In the genomic region with DNA sequence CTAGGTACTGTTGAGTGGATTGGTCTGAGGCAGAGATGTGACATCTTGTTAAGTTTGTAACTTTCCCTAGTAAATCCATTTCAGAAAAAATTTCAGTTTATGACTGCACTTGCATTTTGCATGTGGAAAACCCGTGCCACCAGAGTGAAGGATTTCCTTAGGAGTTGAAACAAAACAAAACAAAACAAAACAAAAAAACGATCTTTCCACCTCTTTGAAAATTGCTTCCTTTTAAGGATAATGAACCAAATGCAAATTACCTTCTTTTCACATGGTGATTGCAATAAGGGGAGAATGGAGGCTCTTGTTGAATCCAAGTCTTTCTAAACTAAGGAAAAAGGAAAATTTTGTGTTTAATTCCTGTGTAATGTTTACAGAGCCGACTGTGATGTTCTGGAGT, we compare ENCODE assay signal across 34 cellular contexts. TPM values are rescaled to one million over a fixed set of nuclear protein-coding genes. Genes with fewer than 3 reads are reported as not detected.
DNase-seq lines count a peak whose midpoint lies in the region; ATAC-seq, FAIRE-seq and TF ChIP-seq lines count a peak whose summit lies in the region.
"Had no signal": no experiment of that assay in that cellular context is flagged by ENCODE, and none has a peak within 500 bp of the region (broad histone marks: within the 10 kb centered on the region; RNA-seq: fewer than 3 reads in every experiment).

No MANE protein-coding gene starts in this region.

- no peak overlapping the region for H2BK12ac ChIP-seq in H9 (ENCODE audit: insufficient read length, low read depth, low read length)
- no peak overlapping the region for H2BK12ac ChIP-seq in H1 (ENCODE audit: low read depth, low read length)

- H3K4me2 ChIP-seq in H9 (ENCODE audit: insufficient read depth, insufficient read length, low read length) (peak overlapping the region; percentile 54), H1 (ENCODE audit: insufficient read depth in 1 of 2, low read depth in 2 of 2, low read length in 2 of 2) (peak overlapping the region; percentile 36 to 62), keratinocyte (ENCODE audit: control insufficient read depth, extremely low read depth, insufficient read depth, low read depth, low read length) (peak overlapping the region; percentile 96)

- H3K23me2 ChIP-seq in H9 (ENCODE audit: insufficient read length, low read depth, low read length, poor library complexity, severe bottlenecking) (peaks cover 3% of the 10 kb centered on the region), H1 (ENCODE audit: low read depth, low read length) (no peaks in the 10 kb centered on the region)

- H4K20me1 ChIP-seq in H9 (ENCODE audit: control insufficient read depth, insufficient read depth, insufficient read length) (peaks cover 2% of the 10 kb centered on the region), H1 (replicated peaks in 1 of 2; ENCODE audit: control insufficient read depth in 1 of 2, insufficient read depth in 2 of 2, low read length in 2 of 2) (peaks cover 0 to 4% of the 10 kb centered on the region in 2 experiments), keratinocyte (ENCODE audit: control insufficient read depth, extremely low read depth, insufficient read depth, low read length) (no peaks in the 10 kb centered on the region)

- no peaks in the 10 kb centered on the region for H3K9me1 ChIP-seq in keratinocyte (ENCODE audit: control insufficient read depth, extremely low read depth, insufficient read depth, low read length)

- H4K8ac ChIP-seq in H9 (replicated peaks; ENCODE audit: insufficient read length, low read depth, low read length) (no peak overlapping the region), H1 (ENCODE audit: extremely low read depth, insufficient read depth, low read length) (no peak overlapping the region)

- peak overlapping the region; percentile 99 for H3T11ph ChIP-seq in H9 (ENCODE audit: low read length)

- H3K9me3 Mint-ChIP-seq in H9, result no peaks in the 10 kb centered on the region
- no peaks in the 10 kb centered on the region for H3K9me3 Mint-ChIP-seq in activated T-helper 2 cell treated with anti-CD3 and anti-CD28 coated beads, Interferon-gamma antibody, Interleukin-2, Interleukin-4, amounts not matched to agents 10 μg/mL and 5 μg/mL and 100 μg/mL, durations not matched to agents 14 hours and 24 hours and 36 hours
- H3K9me3 Mint-ChIP-seq: activated B cell treated with CpG ODN at 0.5 μM for 24 hours; CD4-positive, alpha-beta T cell; T-cell had no signal

- peak overlapping the region; percentile 34 to 68 for H3K4me3 Mint-ChIP-seq in H9
- H3K4me3 Mint-ChIP-seq in activated T-helper 2 cell treated with anti-CD3 and anti-CD28 coated beads, Interferon-gamma antibody, Interleukin-2, Interleukin-4, amounts not matched to agents 10 μg/mL and 5 μg/mL and 100 μg/mL, durations not matched to agents 14 hours and 24 hours and 36 hours (ENCODE audit: low read depth), result no peak overlapping the region
- H3K4me3 Mint-ChIP-seq: activated B cell treated with CpG ODN at 0.5 μM for 24 hours; activated naive CD8-positive, alpha-beta T cell treated with anti-CD3 and anti-CD28 coated beads for 36 hours; CD4-positive, alpha-beta T cell; mesothelial cell of epicardium; naive B cell; T-cell had no signal

- TF ChIP-seq RAD21 in H1 (IDR thresholded peaks at IDR 0.05 in 1 of 2, conservative IDR thresholded peaks at IDR 0.05 in 1 of 2; ENCODE audit: low read depth in 2 of 2, low read length in 2 of 2), result no peak

- no peak overlapping the region for H2BK15ac ChIP-seq in H9 (ENCODE audit: low read depth, low read length)
- no peak overlapping the region for H2BK15ac ChIP-seq in H1 (ENCODE audit: low read length)

- POLR2A ChIA-PET in H1 (lab: Charles Lee; ENCODE audit: partially characterized antibody), result interaction anchor here (0.8 to 3.0 kb wide), 9 partner anchors 9 to 44 kb away, joined by 3 to 9 read pairs (median 4); a partner anchor contains a TSS

- no peaks in the 10 kb centered on the region for H3K27me3 ChIP-seq in H9 (ENCODE audit: insufficient read depth, low read length)
- no peaks in the 10 kb centered on the region for H3K27me3 ChIP-seq in RWPE2 (ENCODE audit: insufficient read depth, poor library complexity, severe bottlenecking)
- no peaks in the 10 kb centered on the region for H3K27me3 ChIP-seq in H1 (replicated peaks in 1 of 4; ENCODE audit: control insufficient read depth in 3 of 4, extremely low read depth in 1 of 4, insufficient read depth in 3 of 4, low read length in 3 of 4)
- H3K27me3 ChIP-seq in keratinocyte (ENCODE audit: control insufficient read depth, extremely low read depth, insufficient read depth, low read length), result no peaks in the 10 kb centered on the region
- H3K27me3 ChIP-seq: gastrocnemius medialis, left lung, sigmoid colon, tibial artery, vagina had no signal

- H3K9me3 ChIP-seq in H9 (ENCODE audit: control insufficient read depth, low read depth, low read length), result no peaks in the 10 kb centered on the region
- no peaks in the 10 kb centered on the region for H3K9me3 ChIP-seq in RWPE2 (ENCODE audit: severe bottlenecking)
- no peaks in the 10 kb centered on the region for H3K9me3 ChIP-seq in H1 (ENCODE audit: insufficient read depth in 2 of 2, low read depth in 1 of 2, low read length in 1 of 2)
- no peaks in the 10 kb centered on the region for H3K9me3 ChIP-seq in keratinocyte (ENCODE audit: control insufficient read depth, low read depth, low read length)
- H3K9me3 ChIP-seq: gastrocnemius medialis, left lung, sigmoid colon, tibial artery, vagina had no signal

- H3K27ac Mint-ChIP-seq in H9, result peak overlapping the region; percentile 93 to 99 (median 96)
- no peak overlapping the region for H3K27ac Mint-ChIP-seq in activated T-helper 2 cell treated with anti-CD3 and anti-CD28 coated beads, Interferon-gamma antibody, Interleukin-2, Interleukin-4, amounts not matched to agents 10 μg/mL and 5 μg/mL and 100 μg/mL, durations not matched to agents 14 hours and 24 hours and 36 hours
- H3K27ac Mint-ChIP-seq: activated B cell treated with CpG ODN at 0.5 μM for 24 hours; activated naive CD8-positive, alpha-beta T cell treated with anti-CD3 and anti-CD28 coated beads for 36 hours; CD4-positive, alpha-beta T cell; mesothelial cell of epicardium; naive B cell; T-cell had no signal

- H3K36me3 Mint-ChIP-seq in H9 (ENCODE audit: insufficient read depth in 1 of 3, low read depth in 3 of 3), result peaks cover 0 to 7% (median 7%) of the 10 kb centered on the region in 3 experiments; a peak in 4 of 7 replicates
- H3K36me3 Mint-ChIP-seq in activated T-helper 2 cell treated with anti-CD3 and anti-CD28 coated beads, Interferon-gamma antibody, Interleukin-2, Interleukin-4, amounts not matched to agents 10 μg/mL and 5 μg/mL and 100 μg/mL, durations not matched to agents 14 hours and 24 hours and 36 hours (ENCODE audit: low read depth), result peaks cover 16% of the 10 kb centered on the region

- dilution Hi-C loops in keratinocyte (cut with MboI; ENCODE audit: extremely low pct_ligation_motif_present, low sequenced_read_pairs), result no loop called here

- FAIRE-seq in H1 (lab: Jason Lieb, UNC) (peak; percentile 91), keratinocyte (lab: Jason Lieb, UNC) (peak; percentile 29)

- H3K36me3 ChIP-seq in RWPE2 (ENCODE audit: low read depth) (no peaks in the 10 kb centered on the region), H1 (ENCODE audit: control insufficient read depth in 2 of 4, insufficient read depth in 4 of 4, low read length in 3 of 4) (no peaks in the 10 kb centered on the region), keratinocyte (ENCODE audit: control insufficient read depth in 2 of 2, extremely low read depth in 1 of 2, insufficient read depth in 2 of 2, low read length in 2 of 2) (no peaks in the 10 kb centered on the region)
- H3K36me3 ChIP-seq: gastrocnemius medialis, left lung, sigmoid colon, tibial artery, vagina had no signal

- DNase-seq in H9, result no peak
- no peak for DNase-seq in RWPE2 (ENCODE audit: low spot score)
- no peak for DNase-seq in H1 (ENCODE audit: low read depth in 1 of 2, low spot score in 2 of 2)
- DNase-seq in keratinocyte (ENCODE audit: low read depth, low spot score), result no peak
- DNase-seq in NCI-H748 treated with DMSO at 0.1 percent for 48 hours (lab: John Stamatoyannopoulos, UW), result no peak
- DNase-seq in left lobe of liver (ENCODE audit: low spot score), result no peak
- DNase-seq in activated T-helper 2 cell treated with anti-CD3 and anti-CD28 coated beads, Interferon-gamma antibody, Interleukin-2, Interleukin-4, amounts not matched to agents 10 μg/mL and 5 μg/mL and 100 μg/mL, durations not matched to agents 14 hours and 24 hours and 36 hours (ENCODE audit: low spot score), result no peak
- DNase-seq: activated B cell treated with CpG ODN at 0.5 μM for 24 hours; activated CD4-positive, alpha-beta T cell treated with anti-CD3 and anti-CD28 coated beads, Interleukin-2, amount 50 U/mL, for 1 hour; activated gamma-delta T cell; activated naive CD8-positive, alpha-beta T cell treated with anti-CD3 and anti-CD28 coated beads for 36 hours; activated T-cell treated with anti-CD3 and anti-CD28 coated beads, Interleukin-2, amount 50 U/mL, for 1 hour; AML-193; anterior cingulate cortex; CD4-positive, alpha-beta T cell; central memory CD4-positive, alpha-beta T cell; DND-41; gastrocnemius medialis; H7; left lung; naive B cell; NCI-H146; NCI-H2107; NCI-H446; NCI-H774; nucleus accumbens; sigmoid colon; stimulated activated CD4-positive, alpha-beta T cell treated with anti-CD3 and anti-CD28 coated beads, Interleukin-4, amount 100 ng/mL, for 1 hour; T-cell; tibial artery had no signal

- no peak overlapping the region for H3K4me3 ChIP-seq in RWPE2 (ENCODE audit: severe bottlenecking)
- peak overlapping the region in 1 of 4 experiments; percentile 45; a peak in 2 of 8 replicates for H3K4me3 ChIP-seq in H1 (ENCODE audit: extremely low read depth in 1 of 4, insufficient read depth in 2 of 4, low read depth in 3 of 4, low read length in 4 of 4)
- H3K4me3 ChIP-seq in keratinocyte (ENCODE audit: control insufficient read depth in 2 of 3, extremely low read depth in 1 of 3, insufficient read depth in 2 of 3, low read depth in 1 of 3, low read length in 3 of 3), result peak overlapping the region in 2 of 3 experiments; percentile 13 to 14
- H3K4me3 ChIP-seq: gastrocnemius medialis, left lung, sigmoid colon, tibial artery, vagina had no signal

- CTCF ChIA-PET in H1 (lab: Charles Lee; ENCODE audit: partially characterized antibody), result interaction anchor here (0.9 to 1.3 kb wide), 4 partner anchors 14 to 333 kb away, joined by 3 to 4 read pairs (median 3); no protein-coding TSS in a partner anchor

- H4K5ac ChIP-seq in H9 (ENCODE audit: insufficient read length, low read depth, low read length) (no peak overlapping the region), H1 (ENCODE audit: insufficient read length, low read depth, low read length) (peak overlapping the region; percentile 91)

- H2BK5ac ChIP-seq in H9 (ENCODE audit: insufficient read length, low read length) (no peak overlapping the region), H1 (ENCODE audit: low read depth, low read length) (no peak overlapping the region)

- peak overlapping the region; percentile 47 for H3K9ac ChIP-seq in H9 (ENCODE audit: extremely low read depth, insufficient read length, low read length)
- no peak overlapping the region; a peak in 1 of 7 replicates for H3K9ac ChIP-seq in H1 (replicated peaks in 1 of 4; ENCODE audit: extremely low read depth in 1 of 4, low read depth in 3 of 4, low read length in 3 of 4)
- peak overlapping the region; percentile 14 for H3K9ac ChIP-seq in keratinocyte (ENCODE audit: control insufficient read depth, extremely low read depth, insufficient read depth, low read length)

- TF ChIP-seq POLR2A in H1 (IDR thresholded peaks at IDR 0.05; ENCODE audit: control extremely low read depth in 1 of 2, low read depth in 2 of 2, low read length in 2 of 2), result no peak

- H3K56ac ChIP-seq in H9 (ENCODE audit: insufficient read length, low read depth, low read length), result no peak overlapping the region
- H3K56ac ChIP-seq in H1 (replicated peaks; ENCODE audit: insufficient read length, low read depth, low read length), result no peak overlapping the region

- H3K27ac ChIP-seq in H9 (ENCODE audit: insufficient read length, low read depth, low read length) (peak overlapping the region; percentile 93), RWPE2 (ENCODE audit: poor library complexity, severe bottlenecking) (peak overlapping the region; percentile 95), H1 (ENCODE audit: low read depth, low read length) (peak overlapping the region; percentile 55; the same call in 1 of the 2 replicates), keratinocyte (ENCODE audit: control insufficient read depth, insufficient read depth, low read length) (peak overlapping the region; percentile 89)
- H3K27ac ChIP-seq: gastrocnemius medialis, left lung, RWPE1, sigmoid colon, tibial artery, vagina had no signal

- ATAC-seq in RWPE2 (ENCODE audit: low read depth), result no peak
- no peak for ATAC-seq in GM19351 (IDR thresholded peaks at IDR 0.05; ENCODE audit: unreplicated experiment)
- ATAC-seq in left lobe of liver, result no peak
- ATAC-seq: gastrocnemius medialis, left lung, T-cell had no signal

- H2AFZ ChIP-seq in H9 (ENCODE audit: low read length) (no peak overlapping the region), H1 (ENCODE audit: low read length) (no peak overlapping the region), keratinocyte (ENCODE audit: control insufficient read depth, low read length) (peak overlapping the region; percentile 21)

- H3K27me3 Mint-ChIP-seq in H9 (ENCODE audit: low read depth), result no peaks in the 10 kb centered on the region
- H3K27me3 Mint-ChIP-seq in activated T-helper 2 cell treated with anti-CD3 and anti-CD28 coated beads, Interferon-gamma antibody, Interleukin-2, Interleukin-4, amounts not matched to agents 10 μg/mL and 5 μg/mL and 100 μg/mL, durations not matched to agents 14 hours and 24 hours and 36 hours (ENCODE audit: low read depth), result no peaks in the 10 kb centered on the region
- H3K27me3 Mint-ChIP-seq: activated B cell treated with CpG ODN at 0.5 μM for 24 hours; activated naive CD8-positive, alpha-beta T cell treated with anti-CD3 and anti-CD28 coated beads for 36 hours; CD4-positive, alpha-beta T cell; naive B cell; T-cell had no signal

- H3K79me1 ChIP-seq in H9 (ENCODE audit: insufficient read depth, low read depth, low read length, poor library complexity, severe bottlenecking) (peaks cover 3% of the 10 kb centered on the region), H1 (ENCODE audit: low read depth, low read length) (peaks cover 4% of the 10 kb centered on the region; the same call in 1 of the 2 replicates)

- peak overlapping the region; percentile 72; the same call in 1 of the 2 replicates for H3K14ac ChIP-seq in H9 (ENCODE audit: insufficient read depth, low read length)
- H3K14ac ChIP-seq in H1 (ENCODE audit: insufficient read length), result no peak overlapping the region

- H2BK20ac ChIP-seq in H9 (ENCODE audit: low read depth, low read length, poor library complexity, severe bottlenecking) (no peak overlapping the region), H1 (ENCODE audit: low read length) (no peak overlapping the region)

- WGBS in H9 (ENCODE audit: extremely low coverage, insufficient read length, low lambda C conversion rate), result no CpG with 5 or more reads among the region's 3 CpGs
- 6% methylated on average over 3 of the region's 3 CpGs; no CpG with 5 or more reads in 1 of the 2 experiments for WGBS in H1 (ENCODE audit: extremely low coverage in 1 of 2, insufficient coverage in 1 of 2, insufficient read length in 1 of 2, insufficient replicate concordance in 2 of 2, low coverage in 1 of 2, low lambda C conversion rate in 2 of 2, missing lambda C conversion rate in 1 of 2), 2 experiments

- H4K91ac ChIP-seq in H9 (ENCODE audit: insufficient read length, low read depth, low read length) (no peak overlapping the region), H1 (replicated peaks; ENCODE audit: insufficient read length, low read length) (no peak overlapping the region)

- no peak overlapping the region for H2BK120ac ChIP-seq in H9 (ENCODE audit: low read depth, low read length, poor library complexity, severe bottlenecking)
- H2BK120ac ChIP-seq in H1 (replicated peaks; ENCODE audit: low read depth, low read length), result no peak overlapping the region

- H3K79me2 ChIP-seq in H9 (ENCODE audit: insufficient read depth, low read length), result peaks cover 57% of the 10 kb centered on the region; the same call in 1 of the 2 replicates
- peaks cover 14 to 98% of the 10 kb centered on the region in 2 experiments for H3K79me2 ChIP-seq in H1 (ENCODE audit: control insufficient read depth in 1 of 2, insufficient read depth in 2 of 2, low read length in 2 of 2)
- peaks cover 30% of the 10 kb centered on the region for H3K79me2 ChIP-seq in keratinocyte (ENCODE audit: control insufficient read depth, insufficient read depth, low read length)

- no peak overlapping the region; the same call in 1 of the 2 replicates for H3K4ac ChIP-seq in H9 (ENCODE audit: low read depth, low read length)
- H3K4ac ChIP-seq in H1 (replicated peaks; ENCODE audit: insufficient read length, low read depth, low read length), result no peak overlapping the region

- peaks cover 78 to 82% of the 10 kb centered on the region in 2 experiments for H3K4me1 Mint-ChIP-seq in H9
- peaks cover 15% of the 10 kb centered on the region for H3K4me1 Mint-ChIP-seq in activated T-helper 2 cell treated with anti-CD3 and anti-CD28 coated beads, Interferon-gamma antibody, Interleukin-2, Interleukin-4, amounts not matched to agents 10 μg/mL and 5 μg/mL and 100 μg/mL, durations not matched to agents 14 hours and 24 hours and 36 hours (ENCODE audit: low read depth)
- H3K4me1 Mint-ChIP-seq: T-cell had no signal

- peaks cover 31% of the 10 kb centered on the region for H3K4me1 ChIP-seq in H9 (ENCODE audit: insufficient read depth, low read length)
- H3K4me1 ChIP-seq in RWPE2 (ENCODE audit: insufficient read depth, poor library complexity, severe bottlenecking), result peaks cover 47% of the 10 kb centered on the region
- H3K4me1 ChIP-seq in H1 (replicated peaks in 1 of 4; ENCODE audit: control insufficient read depth in 3 of 4, insufficient read depth in 4 of 4, low read length in 3 of 4), result peaks cover 8 to 34% (median 31%) of the 10 kb centered on the region in 4 experiments
- H3K4me1 ChIP-seq in keratinocyte (ENCODE audit: control insufficient read depth, extremely low read depth, insufficient read depth, low read length), result peaks cover 61% of the 10 kb centered on the region
- H3K4me1 ChIP-seq: left lung, tibial artery had no signal

- no peak overlapping the region for H2AK5ac ChIP-seq in H9 (ENCODE audit: insufficient read length, low read length)
- H2AK5ac ChIP-seq in H1 (ENCODE audit: low read depth, low read length), result no peak overlapping the region

- H3K23ac ChIP-seq in H9 (ENCODE audit: insufficient read length, low read depth, low read length) (no peak overlapping the region), H1 (ENCODE audit: insufficient read length) (no peak overlapping the region)

- intact Hi-C loops in activated T-helper 2 cell treated with anti-CD3 and anti-CD28 coated beads, Interferon-gamma antibody, Interleukin-2, Interleukin-4, amounts not matched to agents 10 μg/mL and 5 μg/mL and 100 μg/mL, durations not matched to agents 14 hours and 24 hours and 36 hours (cut with micrococcal nuclease), result no loop called here

- TF ChIP-seq CTCF in H9 (conservative IDR thresholded peaks at IDR 0.05) (no peak), RWPE2 (IDR thresholded peaks at IDR 0.05; ENCODE audit: poor library complexity, severe bottlenecking) (no peak), H1 (IDR thresholded peaks at IDR 0.05; ENCODE audit: control extremely low read depth in 1 of 3, insufficient read depth in 1 of 3, low read depth in 1 of 3, low read length in 3 of 3) (no peak), keratinocyte (optimal IDR thresholded peaks at IDR 0.05 in 1 of 3, IDR thresholded peaks at IDR 0.05 in 1 of 3, conservative IDR thresholded peaks at IDR 0.05 in 1 of 3; ENCODE audit: extremely low read depth in 1 of 3, insufficient read depth in 2 of 3, low read length in 3 of 3) (no peak)

- H3K18ac ChIP-seq in H9 (ENCODE audit: insufficient read length, low read depth, low read length) (peak overlapping the region; percentile 25), H1 (ENCODE audit: extremely low read depth, low read length) (no peak overlapping the region)

- no peak for TF ChIP-seq EP300 in H1 (IDR thresholded peaks at IDR 0.05; ENCODE audit: borderline replicate concordance in 1 of 2, low read depth in 2 of 2, low read length in 2 of 2)

RNA-seq across cellular contexts. Expression of a gene that starts 43.2 kb away (rescaled TPM):
- 38.8 and 39.9 TPM in 2 replicates for total RNA-seq in H9 (2021)
- 66.3 and 67.4 TPM in 2 replicates for total RNA-seq in H1 (2021; fragmentation: NEBNext Ultra II Directional; extraction: Animal tissue kit (Norgen Biotek cat#: 25700))
- 26.6 and 28.0 TPM in 2 replicates for polyA plus RNA-seq in H1 (2011; rRNA removed)
- 23.4 TPM for polyA plus RNA-seq in H1 (2011; cell fraction: cytosol; rRNA removed)
- 34.7 TPM for polyA plus RNA-seq in H1 (2011; cell fraction: nucleus; rRNA removed)
- polyA plus RNA-seq in H1 (2012, experiment 1 of 2), result 25.6 to 34.5 TPM (median 29.9 TPM) in 4 replicates
- polyA plus RNA-seq in H1 (2012, experiment 2 of 2), result 10.4 TPM
- polyA plus RNA-seq in H1 (2013, experiment 1 of 2), result 24.5 TPM
- 25.0 TPM for polyA plus RNA-seq in H1 (2013, experiment 2 of 2)
- 52.5 and 99.6 TPM in 2 replicates for polyA minus RNA-seq in H1 (2011; rRNA and poly(A)+ RNA removed)
- polyA minus RNA-seq in H1 (2011; cell fraction: cytosol; rRNA and poly(A)+ RNA removed), result 46.8 TPM
- 82.8 TPM for polyA minus RNA-seq in H1 (2011; cell fraction: nucleus; rRNA and poly(A)+ RNA removed)
- 5.8 to 10.0 TPM (median 8.4 TPM) in 3 replicates for polyA plus RNA-seq in keratinocyte
- polyA plus RNA-seq in keratinocyte (2011; ENCODE audit: low read depth), result 2.9 TPM
- 5.0 and 6.7 TPM in 2 replicates for polyA plus RNA-seq in keratinocyte (2011; cell fraction: cytosol; rRNA removed)
- polyA plus RNA-seq in keratinocyte (2011; cell fraction: nucleus; rRNA removed), result 12.7 and 13.5 TPM in 2 replicates
- polyA plus RNA-seq in keratinocyte (2012; ENCODE audit: low replicate concordance), result 5.5 and 7.3 TPM in 2 replicates
- polyA minus RNA-seq in keratinocyte, result 12.4 to 21.3 TPM (median 15.6 TPM) in 3 replicates
- polyA minus RNA-seq in keratinocyte (2011; cell fraction: cytosol; rRNA and poly(A)+ RNA removed), result 7.3 TPM
- polyA minus RNA-seq in keratinocyte (2011; cell fraction: nucleus; rRNA and poly(A)+ RNA removed), result 13.6 and 34.7 TPM in 2 replicates
- 18.6 TPM for total RNA-seq in left lobe of liver
- 31.1 and 31.8 TPM in 2 replicates for total RNA-seq in activated T-helper 2 cell treated with anti-CD3 and anti-CD28 coated beads, Interferon-gamma antibody, Interleukin-2, Interleukin-4, amounts not matched to agents 10 μg/mL and 5 μg/mL and 100 μg/mL, durations not matched to agents 14 hours and 24 hours and 36 hours

Comparison
In these comparisons a context has a peak if more than half of its experiments do, and no peak if none do; other contexts are left out.
1. H3K9ac ChIP-seq: peak in H9 (single experiment) and keratinocyte (single experiment); none in H1 (0 of 4).
2. Peak in every context shown above with its lines, with median percentiles within 50 percentile points of each other: H3K27ac ChIP-seq and H3K4me2 ChIP-seq.